In the genomic region with DNA sequence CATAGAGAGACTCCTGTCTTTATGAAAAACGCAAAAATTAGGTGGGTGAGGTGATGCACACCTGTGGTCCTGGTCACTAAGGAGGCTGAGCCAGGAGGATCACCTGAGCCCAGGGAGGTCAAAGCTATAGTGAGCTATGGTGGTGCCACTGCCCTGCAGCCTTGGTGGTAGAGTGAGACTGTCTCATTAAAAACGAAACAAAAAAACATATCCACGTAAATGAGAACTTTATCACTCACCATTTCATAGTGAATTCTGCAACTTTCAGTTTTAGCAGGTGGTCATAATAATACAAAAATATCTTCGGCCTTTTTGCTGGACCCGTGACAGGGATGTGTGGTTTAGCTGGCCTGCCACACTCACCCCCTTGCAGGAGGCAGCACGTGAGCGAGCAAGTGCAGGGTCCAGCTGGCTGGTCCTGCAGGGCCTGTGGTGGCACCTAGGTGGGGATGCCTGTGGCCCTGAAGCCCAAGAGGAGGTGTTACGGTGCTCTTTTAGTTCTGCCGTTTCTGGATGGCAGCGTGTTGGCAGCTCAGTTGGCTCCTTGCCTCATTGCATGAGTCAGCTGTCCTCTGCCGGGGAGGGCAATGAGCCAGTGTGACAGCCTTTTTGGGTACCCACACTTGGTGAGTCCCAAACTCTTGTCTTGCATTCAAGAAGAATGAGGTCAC, we compare ENCODE assay signal across 9 cellular contexts.
DNase-seq lines count a peak whose midpoint lies in the region; ATAC-seq and TF ChIP-seq lines count a peak whose summit lies in the region.
"Had no signal": no experiment of that assay in that cellular context is flagged by ENCODE, and none has a peak within 500 bp of the region (broad histone marks: within the 10 kb centered on the region; RNA-seq: fewer than 3 reads in every experiment).

No MANE protein-coding gene starts in this region.

- H3K36me3 ChIP-seq in OCI-LY3 (replicated peaks; ENCODE audit: low read depth, low read length), result no peaks in the 10 kb centered on the region
- no peaks in the 10 kb centered on the region for H3K36me3 ChIP-seq in skeletal muscle tissue (ENCODE audit: control insufficient read depth in 3 of 3, insufficient read depth in 3 of 3, low read length in 3 of 3)

- H3K27me3 ChIP-seq in OCI-LY3 (ENCODE audit: low read depth, low read length) (no peaks in the 10 kb centered on the region), skeletal muscle tissue (ENCODE audit: control insufficient read depth in 3 of 3, insufficient read depth in 3 of 3, low read length in 3 of 3) (no peaks in the 10 kb centered on the region)

- no peak overlapping the region for H3K9ac ChIP-seq in OCI-LY3 (ENCODE audit: low read length)
- H3K9ac ChIP-seq in skeletal muscle tissue (ENCODE audit: low read depth in 1 of 3, low read length in 3 of 3), result no peak overlapping the region

- TF ChIP-seq CTCF in OCI-LY3 (IDR thresholded peaks at IDR 0.05; ENCODE audit: low read depth, low read length), result no peak

- DNase-seq in fibroblast of peridontal ligament (ENCODE audit: extremely low read depth), result peak; percentile 2
- no peak for DNase-seq in NCI-H146 treated with DMSO at 0.1 percent for 48 hours (lab: John Stamatoyannopoulos, UW; ENCODE audit: unreplicated experiment)
- DNase-seq in foreskin melanocyte, result no peak
- DNase-seq: endodermal cell had no signal

- H3K4me3 ChIP-seq in OCI-LY3 (ENCODE audit: low read length), result no peak overlapping the region
- peak overlapping the region; percentile 42 to 52 (median 42) for H3K4me3 ChIP-seq in skeletal muscle tissue (ENCODE audit: low read length in 3 of 3)

- no peaks in the 10 kb centered on the region for H3K4me1 ChIP-seq in OCI-LY3 (ENCODE audit: low read length)
- H3K4me1 ChIP-seq in skeletal muscle tissue (ENCODE audit: control insufficient read depth in 3 of 3, insufficient read depth in 3 of 3, low read length in 3 of 3), result peaks cover 3 to 8% (median 4%) of the 10 kb centered on the region in 3 donors

- 0 out of 2 replicates have a peak overlapping the region, but pooled peaks have one; percentile 8 for H3K4me2 ChIP-seq in OCI-LY3 (ENCODE audit: low read length)

- no peaks in the 10 kb centered on the region for H3K9me3 ChIP-seq in OCI-LY3 (ENCODE audit: insufficient read depth, low read length)
- H3K9me3 ChIP-seq in skeletal muscle tissue (ENCODE audit: control insufficient read depth in 3 of 3, low read length in 3 of 3), result no peaks in the 10 kb centered on the region

- H2AFZ ChIP-seq in OCI-LY3 (ENCODE audit: low read depth, low read length), result no peak overlapping the region

- no peaks in the 10 kb centered on the region for H4K20me1 ChIP-seq in OCI-LY3 (ENCODE audit: insufficient read depth, low read length)

- H3K79me2 ChIP-seq in OCI-LY3 (ENCODE audit: low read length), result no peaks in the 10 kb centered on the region

- H3K27ac ChIP-seq in OCI-LY3 (ENCODE audit: low read length), result no peak overlapping the region
- H3K27ac ChIP-seq in skeletal muscle tissue (ENCODE audit: low read depth, low read length), result no peak overlapping the region

- peak; percentile 67 for ATAC-seq in GM19463 (IDR thresholded peaks at IDR 0.05; ENCODE audit: unreplicated experiment)
- no peak for ATAC-seq in HG03025 (IDR thresholded peaks at IDR 0.05; ENCODE audit: low FRiP score, unreplicated experiment)
- ATAC-seq in HG03457 (IDR thresholded peaks at IDR 0.05; ENCODE audit: unreplicated experiment), result no peak
